8 cellular contexts compared by ENCODE assay signal in genomic region chr3:107697855-107698254, GRCh38.
DNase-seq lines count a peak whose midpoint lies in the region; ATAC-seq and TF ChIP-seq lines count a peak whose summit lies in the region.
"Not testable (repeated sequence)": the region's sequence is repeated elsewhere in the genome, so short reads cannot be mapped to it uniquely, and the experiment has no call there.

No MANE protein-coding gene starts in this region.

- H3K4me1 Mint-ChIP-seq in central memory CD8-positive, alpha-beta T cell: peaks cover 38% of the 10 kb centered on the region
- H3K4me1 Mint-ChIP-seq in osteocyte (ENCODE audit: unreplicated experiment): not testable (repeated sequence)

- H3K4me2 ChIP-seq in OCI-LY1 (ENCODE audit: low read length): peak overlapping the region; percentile 63

- H4K20me1 ChIP-seq in OCI-LY1 (ENCODE audit: insufficient read depth, low read length): not testable (repeated sequence)

- intact Hi-C loops in right lobe of liver (cut with DNase I): not testable (repeated sequence)

- not testable (repeated sequence) for H3K36me3 Mint-ChIP-seq in central memory CD8-positive, alpha-beta T cell (ENCODE audit: insufficient read depth); osteocyte (ENCODE audit: unreplicated experiment)

- H3K27ac Mint-ChIP-seq in central memory CD8-positive, alpha-beta T cell (ENCODE audit: low read depth); osteocyte (ENCODE audit: unreplicated experiment): not testable (repeated sequence)

- not testable (repeated sequence) for H3K36me3 ChIP-seq in GM06990 (ENCODE audit: control insufficient read depth, insufficient read depth, low read length); OCI-LY1 (ENCODE audit: insufficient read depth, low read length); gastroesophageal sphincter; right lobe of liver; thoracic aorta

- not testable (repeated sequence) for H3K27me3 ChIP-seq in GM06990 (replicated peaks; ENCODE audit: control insufficient read depth, insufficient read depth, low read length); OCI-LY1 (ENCODE audit: insufficient read depth, low read length); gastroesophageal sphincter; right lobe of liver; thoracic aorta (replicated peaks; ENCODE audit: insufficient read depth)

- not testable (repeated sequence) for TF ChIP-seq POLR2A in gastroesophageal sphincter (IDR thresholded peaks at IDR 0.05); right lobe of liver (IDR thresholded peaks at IDR 0.05)

- not testable (repeated sequence) for H3F3A ChIP-seq in OCI-LY1 (ENCODE audit: insufficient read depth, low read length)

- H3K79me2 ChIP-seq in OCI-LY1 (ENCODE audit: insufficient read depth, low read length): not testable (repeated sequence)

- peak overlapping the region; percentile 64; the same call in 1 of the 2 replicates for H3K9ac ChIP-seq in OCI-LY1 (ENCODE audit: low read length)

- not testable (repeated sequence) for ATAC-seq in central memory CD8-positive, alpha-beta T cell (replicated peaks; ENCODE audit: extremely low read depth, poor library complexity, severe bottlenecking); gastroesophageal sphincter; right lobe of liver; thoracic aorta (ENCODE audit: insufficient number of reproducible peaks, low FRiP score, low read depth)

- H3K9me3 ChIP-seq in OCI-LY1 (ENCODE audit: low read length); gastroesophageal sphincter; right lobe of liver; thoracic aorta: not testable (repeated sequence)

- H3K4me3 ChIP-seq in GM06990 (replicated peaks; ENCODE audit: low read depth, low read length) (peak overlapping the region; percentile 47), OCI-LY1 (ENCODE audit: low read depth, low read length, poor library complexity, severe bottlenecking) (peak overlapping the region; percentile 61), gastroesophageal sphincter (peak overlapping the region; percentile 8 to 14), right lobe of liver (peak overlapping the region; percentile 23 to 59 (median 49)), thoracic aorta (peak overlapping the region; percentile 35)

- DNase-seq in GM06990 (ENCODE audit: extremely low read depth, insufficient read length); central memory CD8-positive, alpha-beta T cell (ENCODE audit: low spot score in 2 of 2); right lobe of liver; osteocyte (ENCODE audit: extremely low spot score, unreplicated experiment); thoracic aorta (ENCODE audit: low spot score): not testable (repeated sequence)
- peak; percentile 24 for DNase-seq in activated T-cell treated with anti-CD3 and anti-CD28 coated beads, Interleukin-2, amount 50 U/mL, for 1 hour

- TF ChIP-seq CTCF in GM06990 (IDR thresholded peaks at IDR 0.05; ENCODE audit: insufficient read depth, low read length, poor library complexity, severe bottlenecking); OCI-LY1 (IDR thresholded peaks at IDR 0.05; ENCODE audit: low read length); gastroesophageal sphincter (IDR thresholded peaks at IDR 0.05); right lobe of liver (IDR thresholded peaks at IDR 0.05); osteocyte (IDR thresholded peaks at IDR 0.05); thoracic aorta (IDR thresholded peaks at IDR 0.05): not testable (repeated sequence)

- not testable (repeated sequence) for H3K4me1 ChIP-seq in OCI-LY1 (ENCODE audit: insufficient read depth, low read length, severe bottlenecking); right lobe of liver; thoracic aorta (ENCODE audit: control insufficient read depth in 1 of 2, low read depth in 2 of 2)
- peaks cover 0 to 14% (median 3%) of the 10 kb centered on the region in 3 donors for H3K4me1 ChIP-seq in gastroesophageal sphincter

- not testable (repeated sequence) for H3K9me2 ChIP-seq in OCI-LY1 (ENCODE audit: low read depth, low read length)

- peak overlapping the region; percentile 65 for H3K27ac ChIP-seq in OCI-LY1 (ENCODE audit: low read depth, low read length, poor library complexity, severe bottlenecking)
- H3K27ac ChIP-seq in gastroesophageal sphincter, right lobe of liver, thoracic aorta: not testable (repeated sequence)

- H3K4me3 Mint-ChIP-seq in central memory CD8-positive, alpha-beta T cell: peak overlapping the region; percentile 63
- peak overlapping the region; percentile 67 for H3K4me3 Mint-ChIP-seq in osteocyte (ENCODE audit: unreplicated experiment)

- H3K9me3 Mint-ChIP-seq in central memory CD8-positive, alpha-beta T cell; osteocyte (ENCODE audit: unreplicated experiment): not testable (repeated sequence)

- not testable (repeated sequence) for H2AFZ ChIP-seq in OCI-LY1 (ENCODE audit: low read length)

- not testable (repeated sequence) for TF ChIP-seq EP300 in gastroesophageal sphincter (IDR thresholded peaks at IDR 0.05)

- not testable (repeated sequence) for H3K27me3 Mint-ChIP-seq in central memory CD8-positive, alpha-beta T cell; osteocyte (ENCODE audit: unreplicated experiment)

- 72 to 75% methylated on average over 11 to 16 of the region's 23 CpGs for WGBS in gastroesophageal sphincter (ENCODE audit: low coverage in 1 of 2), 2 donors
- 42% methylated on average over 8 of the region's 23 CpGs for WGBS in right lobe of liver (ENCODE audit: insufficient coverage, low coverage, low lambda C conversion rate, missing lambda C conversion rate)

Comparison
In these comparisons a context has a peak if more than half of its experiments do, and no peak if none do; other contexts are left out.
1. H3K4me3 ChIP-seq: peak in every context shown above with its lines; median percentile 61 in OCI-LY1; 49 in right lobe of liver; 47 in GM06990; 35 in thoracic aorta; 11 in gastroesophageal sphincter.